Comparison of ENCODE assay signal across 9 cellular contexts in genomic region chr12:50572275-50572674, GRCh38.
A peak's percentile ranks its signal among the peaks of the same experiment; 100 is the strongest.
DNase-seq lines count a peak whose midpoint lies in the region; ATAC-seq and TF ChIP-seq lines count a peak whose summit lies in the region.
"Had no signal": no experiment of that assay in that cellular context is flagged by ENCODE, and none has a peak within 500 bp of the region (broad histone marks: within the 10 kb centered on the region; RNA-seq: fewer than 3 reads in every experiment).

No MANE protein-coding gene starts in this region.

- POLR2A ChIA-PET in AG04449 (lab: Yijun Ruan, JAX) = interaction anchor here (0.6 kb wide), 1 partner anchor 12 kb away, joined by 3 read pairs; no protein-coding TSS in a partner anchor

- H3K4me1 Mint-ChIP-seq in dendritic cell treated with granulocyte-macrophage colony-stimulating factor and Interleukin-4, amounts not matched to agents 40 ng/mL and 50 ng/mL, for 4 days (ENCODE audit: low read depth) = peaks cover 72% of the 10 kb centered on the region

- ATAC-seq in mucosa of descending colon (peak; percentile 43), GM18858 (IDR thresholded peaks at IDR 0.05; ENCODE audit: unreplicated experiment) (no peak)
- ATAC-seq in stimulated activated naive CD8-positive, alpha-beta T cell treated with anti-CD3 and anti-CD28 coated beads, Interleukin-15, Interleukin-2, amounts not matched to agents 100 U/mL and 50 U/mL, for 24 hours = no peak

- H3K27me3 Mint-ChIP-seq in dendritic cell treated with granulocyte-macrophage colony-stimulating factor and Interleukin-4, amounts not matched to agents 40 ng/mL and 50 ng/mL, for 4 days = no peaks in the 10 kb centered on the region

- H3K4me3 Mint-ChIP-seq in dendritic cell treated with granulocyte-macrophage colony-stimulating factor and Interleukin-4, amounts not matched to agents 40 ng/mL and 50 ng/mL, for 4 days = peak overlapping the region; percentile 34

- H3K36me3 Mint-ChIP-seq in dendritic cell treated with granulocyte-macrophage colony-stimulating factor and Interleukin-4, amounts not matched to agents 40 ng/mL and 50 ng/mL, for 4 days (ENCODE audit: low read depth) = peaks cover 27% of the 10 kb centered on the region

- H3K9me3 ChIP-seq in mucosa of descending colon = no peaks in the 10 kb centered on the region

- peak overlapping the region; percentile 82 for H3K27ac Mint-ChIP-seq in dendritic cell treated with granulocyte-macrophage colony-stimulating factor and Interleukin-4, amounts not matched to agents 40 ng/mL and 50 ng/mL, for 4 days

- peaks cover 34% of the 10 kb centered on the region for H3K4me1 ChIP-seq in mucosa of descending colon (ENCODE audit: low read depth)

- H3K36me3 ChIP-seq in mucosa of descending colon (ENCODE audit: low read depth) = no peaks in the 10 kb centered on the region

- CTCF ChIA-PET in AG04449 (lab: Yijun Ruan, JAX) = interaction anchor here (1.0 to 1.5 kb wide), 4 partner anchors 9 to 67 kb away, joined by 3 to 5 read pairs (median 4); partner anchors contain the start of gene DIP2B

- H3K4me3 ChIP-seq in AG04449 (ENCODE audit: low read depth, low read length) (no peak overlapping the region), NB4 (ENCODE audit: low read depth, low read length) (no peak overlapping the region), mucosa of descending colon (no peak overlapping the region)

- DNase-seq in AG04449 (ENCODE audit: low read depth, low spot score) (peak; percentile 72), NB4 (ENCODE audit: low read depth) (peak; percentile 94), mucosa of descending colon (no peak), D341Med (ENCODE audit: low spot score) (no peak), inferior parietal cortex (ENCODE audit: extremely low spot score) (no peak)
- DNase-seq in stimulated activated naive CD8-positive, alpha-beta T cell treated with anti-CD3 and anti-CD28 coated beads, Interleukin-15, Interleukin-2, amounts not matched to agents 100 U/mL and 50 U/mL, for 24 hours = no peak
- DNase-seq: NCI-H2171 treated with DMSO at 0.1 percent for 48 hours had no signal

- H3K9me3 Mint-ChIP-seq in dendritic cell treated with granulocyte-macrophage colony-stimulating factor and Interleukin-4, amounts not matched to agents 40 ng/mL and 50 ng/mL, for 4 days = no peaks in the 10 kb centered on the region

- intact Hi-C loops in dendritic cell treated with granulocyte-macrophage colony-stimulating factor and Interleukin-4, amounts not matched to agents 40 ng/mL and 50 ng/mL, for 4 days (cut with micrococcal nuclease) = loop anchor here (5.0 kb wide), 3 partner anchors 35 to 65 kb away; no protein-coding TSS in a partner anchor
- intact Hi-C loops in mucosa of descending colon (cut with DNase I, micrococcal nuclease) = no loop called here

- TF ChIP-seq POLR2A in NB4 (IDR thresholded peaks at IDR 0.05; ENCODE audit: extremely low read depth, insufficient read length) = no peak

- TF ChIP-seq CTCF in AG04449 (IDR thresholded peaks at IDR 0.05; ENCODE audit: insufficient read depth, low read length, missing control alignments) (no peak), NB4 (IDR thresholded peaks at IDR 0.05; ENCODE audit: low read depth, low read length) (no peak), mucosa of descending colon (IDR thresholded peaks at IDR 0.05) (no peak)

Comparison
In these comparisons a context has a peak if more than half of its experiments do, and no peak if none do; other contexts are left out.
1. DNase-seq: peak in AG04449 (single experiment) and NB4 (single experiment); none in mucosa of descending colon (0 of 3), stimulated activated naive CD8-positive, alpha-beta T cell treated with anti-CD3 and anti-CD28 coated beads, Interleukin-15, Interleukin-2, amounts not matched to agents 100 U/mL and 50 U/mL, for 24 hours (single experiment), D341Med (single experiment) and inferior parietal cortex (single experiment).